25 cellular contexts compared by ENCODE assay signal in genomic region chr5:169760229-169760628, GRCh38.
"Had no signal": no experiment of that assay in that cellular context is flagged by ENCODE, and none has a peak within 500 bp of the region (broad histone marks: within the 10 kb centered on the region; RNA-seq: fewer than 3 reads in every experiment).

No MANE protein-coding gene starts in this region.

- H3K9me3 ChIP-seq: colonic mucosa, esophagus muscularis mucosa, esophagus squamous epithelium, gastrocnemius medialis, gastroesophageal sphincter, heart right ventricle had no signal

- DNase-seq: colonic mucosa; cortex of kidney; dermis blood vessel endothelial cell; dorsolateral prefrontal cortex; effector CD4-positive, alpha-beta T cell; effector CD8-positive, alpha-beta T cell; effector memory CD4-positive, alpha-beta T cell; effector memory CD8-positive, alpha-beta T cell; endodermal cell; erythroblast; esophagus squamous epithelium; foreskin fibroblast; foreskin keratinocyte; foreskin melanocyte; gastrocnemius medialis; glutamatergic neuron; head of caudate nucleus; heart left ventricle; heart right ventricle had no signal

- H3K4me3 Mint-ChIP-seq: dendritic cell treated with granulocyte-macrophage colony-stimulating factor and Interleukin-4, amounts not matched to agents 40 ng/mL and 50 ng/mL, for 4 days; effector memory CD8-positive, alpha-beta T cell; endodermal cell had no signal

- H3K27me3 Mint-ChIP-seq: dendritic cell treated with granulocyte-macrophage colony-stimulating factor and Interleukin-4, amounts not matched to agents 40 ng/mL and 50 ng/mL, for 4 days; effector memory CD8-positive, alpha-beta T cell had no signal

- H3K36me3 ChIP-seq: colonic mucosa, esophagus muscularis mucosa, esophagus squamous epithelium, gastrocnemius medialis, gastroesophageal sphincter had no signal

- H3K27ac ChIP-seq: colonic mucosa, coronary artery, dorsolateral prefrontal cortex, epithelial cell of prostate, esophagus muscularis mucosa, esophagus squamous epithelium, foreskin keratinocyte, gastrocnemius medialis, gastroesophageal sphincter, heart left ventricle, heart right ventricle had no signal

- ATAC-seq: effector memory CD8-positive, alpha-beta T cell; esophagus mucosa; foreskin keratinocyte; gastrocnemius medialis; gastroesophageal sphincter; heart left ventricle; heart right ventricle had no signal

- H3K27me3 ChIP-seq: colonic mucosa, dorsolateral prefrontal cortex, esophagus squamous epithelium, foreskin keratinocyte, gastrocnemius medialis, gastroesophageal sphincter, heart left ventricle, heart right ventricle had no signal

- H3K4me1 ChIP-seq: colonic mucosa, esophagus muscularis mucosa, esophagus squamous epithelium, gastrocnemius medialis, gastroesophageal sphincter, heart left ventricle had no signal

- H3K4me3 ChIP-seq: colonic mucosa, coronary artery, dorsolateral prefrontal cortex, esophagus muscularis mucosa, esophagus squamous epithelium, gastrocnemius medialis, gastroesophageal sphincter, heart left ventricle, heart right ventricle had no signal

- H3K9me3 Mint-ChIP-seq: dendritic cell treated with granulocyte-macrophage colony-stimulating factor and Interleukin-4, amounts not matched to agents 40 ng/mL and 50 ng/mL, for 4 days; effector memory CD8-positive, alpha-beta T cell; endodermal cell had no signal

- H3K27ac Mint-ChIP-seq: dendritic cell treated with granulocyte-macrophage colony-stimulating factor and Interleukin-4, amounts not matched to agents 40 ng/mL and 50 ng/mL, for 4 days; effector memory CD8-positive, alpha-beta T cell; endodermal cell had no signal
